In genomic region chr20:34873583-34874093, GRCh38 we compare ENCODE assay signal across 10 cellular contexts. TPM values are rescaled to one million over a fixed set of nuclear protein-coding genes. Genes with fewer than 3 reads are reported as not detected.
DNase-seq lines count a peak whose midpoint lies in the region; ATAC-seq, FAIRE-seq and TF ChIP-seq lines count a peak whose summit lies in the region.
"Had no signal": no experiment of that assay in that cellular context is flagged by ENCODE, and none has a peak within 500 bp of the region (broad histone marks: within the 10 kb centered on the region; RNA-seq: fewer than 3 reads in every experiment).

No MANE protein-coding gene starts in this region.

- no peaks in the 10 kb centered on the region for H3K27me3 Mint-ChIP-seq in activated naive CD4-positive, alpha-beta T cell treated with anti-CD3 and anti-CD28 coated beads, Interleukin-2, amount 50 U/mL, for 24 hours
- no peaks in the 10 kb centered on the region for H3K27me3 Mint-ChIP-seq in activated T-helper 17 cell treated with anti-CD3 and anti-CD28 coated beads, Interleukin-2, amount 50 U/mL, for 72 hours
- no peaks in the 10 kb centered on the region for H3K27me3 Mint-ChIP-seq in mesothelial cell of epicardium (ENCODE audit: low read depth)

- DNase-seq in activated naive CD4-positive, alpha-beta T cell treated with Interleukin-2 at 50 U/mL for 16 hours: no peak
- DNase-seq in mesothelial cell of epicardium (ENCODE audit: low spot score in 2 of 2, unreplicated experiment in 2 of 2): no peak
- no peak for DNase-seq in DMS114 treated with DMSO at 0.1 percent for 48 hours (lab: John Stamatoyannopoulos, UW; ENCODE audit: unreplicated experiment)
- no peak for DNase-seq in D721Med (ENCODE audit: insufficient read length, low spot score)

- no peak for FAIRE-seq in D721Med (lab: Jason Lieb, UNC)

- no peak for TF ChIP-seq CTCF in mesothelial cell of epicardium (IDR thresholded peaks at IDR 0.05; ENCODE audit: unreplicated experiment)
- no peak for TF ChIP-seq CTCF in D721Med (IDR thresholded peaks at IDR 0.05; ENCODE audit: insufficient read depth, missing control alignments)

- peak overlapping the region; percentile 50 for H3K27ac ChIP-seq in temporal lobe (ENCODE audit: low read depth, low read length)
- H3K27ac ChIP-seq: BLaER1, SK-N-MC had no signal

- H3K4me3 Mint-ChIP-seq in activated naive CD4-positive, alpha-beta T cell treated with anti-CD3 and anti-CD28 coated beads, Interleukin-2, amount 50 U/mL, for 24 hours: peak overlapping the region; percentile 92
- H3K4me3 Mint-ChIP-seq in activated T-helper 17 cell treated with anti-CD3 and anti-CD28 coated beads, Interleukin-2, amount 50 U/mL, for 72 hours: peak overlapping the region; percentile 93
- peak overlapping the region; percentile 75 for H3K4me3 Mint-ChIP-seq in mesothelial cell of epicardium

- H3K27ac Mint-ChIP-seq in activated naive CD4-positive, alpha-beta T cell treated with anti-CD3 and anti-CD28 coated beads, Interleukin-2, amount 50 U/mL, for 24 hours: peak overlapping the region; percentile 87
- peak overlapping the region; percentile 82 for H3K27ac Mint-ChIP-seq in activated T-helper 17 cell treated with anti-CD3 and anti-CD28 coated beads, Interleukin-2, amount 50 U/mL, for 72 hours
- H3K27ac Mint-ChIP-seq in mesothelial cell of epicardium: no peak overlapping the region

- peaks cover 74% of the 10 kb centered on the region for H3K4me1 Mint-ChIP-seq in activated naive CD4-positive, alpha-beta T cell treated with anti-CD3 and anti-CD28 coated beads, Interleukin-2, amount 50 U/mL, for 24 hours
- H3K4me1 Mint-ChIP-seq in activated T-helper 17 cell treated with anti-CD3 and anti-CD28 coated beads, Interleukin-2, amount 50 U/mL, for 72 hours: peaks cover 32% of the 10 kb centered on the region
- H3K4me1 Mint-ChIP-seq in mesothelial cell of epicardium: peaks cover 33% of the 10 kb centered on the region

- ATAC-seq in activated T-helper 17 cell treated with anti-CD3 and anti-CD28 coated beads, Interleukin-2, amount 50 U/mL, for 72 hours (replicated peaks): no peak
- no peak for ATAC-seq in HG03045 (IDR thresholded peaks at IDR 0.05; ENCODE audit: unreplicated experiment)

- H3K9me3 Mint-ChIP-seq in activated naive CD4-positive, alpha-beta T cell treated with anti-CD3 and anti-CD28 coated beads, Interleukin-2, amount 50 U/mL, for 24 hours: no peaks in the 10 kb centered on the region
- no peaks in the 10 kb centered on the region for H3K9me3 Mint-ChIP-seq in activated T-helper 17 cell treated with anti-CD3 and anti-CD28 coated beads, Interleukin-2, amount 50 U/mL, for 72 hours
- no peaks in the 10 kb centered on the region for H3K9me3 Mint-ChIP-seq in mesothelial cell of epicardium

- H3K36me3 Mint-ChIP-seq in activated naive CD4-positive, alpha-beta T cell treated with anti-CD3 and anti-CD28 coated beads, Interleukin-2, amount 50 U/mL, for 24 hours: peaks cover 2% of the 10 kb centered on the region
- H3K36me3 Mint-ChIP-seq in activated T-helper 17 cell treated with anti-CD3 and anti-CD28 coated beads, Interleukin-2, amount 50 U/mL, for 72 hours (ENCODE audit: low read depth): no peaks in the 10 kb centered on the region
- no peaks in the 10 kb centered on the region for H3K36me3 Mint-ChIP-seq in mesothelial cell of epicardium

RNA-seq across cellular contexts. Expression of gene GGT7, which starts 1.0 kb away (rescaled TPM):
- total RNA-seq in activated T-helper 17 cell treated with anti-CD3 and anti-CD28 coated beads, Interleukin-2, amount 50 U/mL, for 72 hours: 10 to 100 TPM in 1 of 2 donors, 1 to 10 TPM in 1; 7.3 to 21.1 TPM
- 33.7 to 38.4 TPM (median 35.9 TPM) in 3 replicates for total RNA-seq in mesothelial cell of epicardium
- 20.2 TPM for total RNA-seq in temporal lobe

RNA-seq across cellular contexts. Expression of gene ACSS2, which starts 2.8 kb away (rescaled TPM):
- 10 to 100 TPM; 31.7 to 42.0 TPM for total RNA-seq in activated T-helper 17 cell treated with anti-CD3 and anti-CD28 coated beads, Interleukin-2, amount 50 U/mL, for 72 hours
- total RNA-seq in mesothelial cell of epicardium (29.9 to 35.0 TPM (median 32.2 TPM) in 3 replicates), temporal lobe (30.5 TPM)

RNA-seq across cellular contexts. Expression of gene NCOA6, which starts 48.2 kb away (rescaled TPM):
- total RNA-seq in activated T-helper 17 cell treated with anti-CD3 and anti-CD28 coated beads, Interleukin-2, amount 50 U/mL, for 72 hours: 10 to 100 TPM; 20.8 to 25.3 TPM
- total RNA-seq in mesothelial cell of epicardium (42.5 to 46.7 TPM (median 42.6 TPM) in 3 replicates), temporal lobe (36.6 TPM)
